9 cellular contexts compared by ENCODE assay signal in genomic region chr6:131948692-131949614, GRCh38. TPM values are rescaled to one million over a fixed set of nuclear protein-coding genes. Genes with fewer than 3 reads are reported as not detected.
DNase-seq lines count a peak whose midpoint lies in the region; ATAC-seq, FAIRE-seq and TF ChIP-seq lines count a peak whose summit lies in the region.
"Had no signal": no experiment of that assay in that cellular context is flagged by ENCODE, and none has a peak within 500 bp of the region (broad histone marks: within the 10 kb centered on the region; RNA-seq: fewer than 3 reads in every experiment).

No MANE protein-coding gene starts in this region.

- H3K27me3 ChIP-seq in small intestine (ENCODE audit: control insufficient read depth in 2 of 2, insufficient read depth in 2 of 2, low read length in 2 of 2) = peaks cover 0 to 3% of the 10 kb centered on the region in 2 donors

- H3K27ac Mint-ChIP-seq in neural crest cell (ENCODE audit: unreplicated experiment) = peak overlapping the region; percentile 32

- H3K36me3 ChIP-seq in small intestine (ENCODE audit: control insufficient read depth in 2 of 2, insufficient read depth in 2 of 2, low read length in 2 of 2) (no peaks in the 10 kb centered on the region), mucosa of descending colon (ENCODE audit: low read depth) (no peaks in the 10 kb centered on the region)

- no peaks in the 10 kb centered on the region for H3K9me3 ChIP-seq in small intestine (ENCODE audit: control insufficient read depth, low read depth)
- H3K9me3 ChIP-seq in mucosa of descending colon = no peaks in the 10 kb centered on the region

- DNase-seq in AG04449 (ENCODE audit: low read depth, low spot score) = peak; percentile 87
- peak; percentile 71 for DNase-seq in RPMI7951 (ENCODE audit: low read depth)
- DNase-seq in fibroblast of peridontal ligament (ENCODE audit: extremely low read depth) = peak; percentile 78
- DNase-seq in neural crest cell (ENCODE audit: low read depth, low spot score) = no peak
- DNase-seq in small intestine = no peak
- DNase-seq in mucosa of descending colon = no peak

- H3K4me1 ChIP-seq in small intestine (ENCODE audit: control insufficient read depth in 2 of 2, insufficient read depth in 1 of 2, low read depth in 1 of 2, low read length in 1 of 2) (no peaks in the 10 kb centered on the region), mucosa of descending colon (ENCODE audit: low read depth) (peaks cover 10% of the 10 kb centered on the region)

- peak overlapping the region in 1 of 2 donors; percentile 81 for H3K27ac ChIP-seq in small intestine (ENCODE audit: low read depth in 1 of 2, low read length in 1 of 2)

- intact Hi-C loops in mucosa of descending colon (cut with DNase I, micrococcal nuclease) = no loop called here

- H3K4me3 ChIP-seq in AG04449 (ENCODE audit: low read depth, low read length) (peak overlapping the region; percentile 97), small intestine (ENCODE audit: low read depth in 1 of 2, low read length in 2 of 2) (no peak overlapping the region), mucosa of descending colon (no peak overlapping the region)

- no peak for FAIRE-seq in small intestine (lab: Jason Lieb, UNC)

- peaks cover 55% of the 10 kb centered on the region for H3K4me1 Mint-ChIP-seq in neural crest cell

- no peak for ATAC-seq in GM21526 (IDR thresholded peaks at IDR 0.05; ENCODE audit: low FRiP score, unreplicated experiment)
- no peak for ATAC-seq in GM18867 (IDR thresholded peaks at IDR 0.05; ENCODE audit: unreplicated experiment)
- no peak for ATAC-seq in mucosa of descending colon

- TF ChIP-seq CTCF in AG04449 (IDR thresholded peaks at IDR 0.05; ENCODE audit: insufficient read depth, low read length, missing control alignments) (no peak), neural crest cell (conservative IDR thresholded peaks at IDR 0.05) (no peak), mucosa of descending colon (IDR thresholded peaks at IDR 0.05) (no peak)

- 63 to 89% (median 84%) methylated on average over 18 of the region's 18 CpGs for WGBS in small intestine, 3 donors

- POLR2A ChIA-PET in AG04449 (lab: Yijun Ruan, JAX) = interaction anchor here (0.6 to 6.2 kb wide), 18 partner anchors 10 to 270 kb away, joined by 3 to 105 read pairs (median 12); no protein-coding TSS in a partner anchor

- CTCF ChIA-PET in AG04449 (lab: Yijun Ruan, JAX) = interaction anchor here (0.8 to 3.9 kb wide), 6 partner anchors 21 to 311 kb away, joined by 3 to 24 read pairs (median 4); no protein-coding TSS in a partner anchor

- H3K36me3 Mint-ChIP-seq in neural crest cell (ENCODE audit: low read depth) = peaks cover 2% of the 10 kb centered on the region

- no peaks in the 10 kb centered on the region for H3K27me3 Mint-ChIP-seq in neural crest cell (ENCODE audit: low read depth)

- H3K9me3 Mint-ChIP-seq in neural crest cell = no peaks in the 10 kb centered on the region

- H3K4me3 Mint-ChIP-seq in neural crest cell = peak overlapping the region; percentile 94

RNA-seq across cellular contexts. Expression of gene CCN2, which starts 2.2 kb away (rescaled TPM):
- 24.4 and 30.0 TPM in 2 replicates for total RNA-seq in RPMI7951 (2014; rRNA removed; shearing (Covaris generic))
- total RNA-seq in neural crest cell = 20.3 and 24.2 TPM in 2 replicates
- polyA plus RNA-seq in small intestine = 10 to 100 TPM in 1 of 3 donors, 1 to 10 TPM in 2; 1.3 to 83.6 (median 3.2) TPM
- total RNA-seq in mucosa of descending colon = 10 to 100 TPM; 17.1 to 39.7 (median 39.4) TPM
- total RNA-seq: T-helper 1 cell treated with Interleukin-12 subunit alpha and Interleukin-12 subunit beta and Interleukin-4 antibody, amounts not matched to agents 30 ng/mL and 1 ng/mL, for 36 hours had no signal

Comparison
In these comparisons a context has a peak if more than half of its experiments do, and no peak if none do; other contexts are left out.
1. DNase-seq: peak in AG04449 (single experiment), RPMI7951 (single experiment) and fibroblast of peridontal ligament (single experiment); none in neural crest cell (single experiment), small intestine (single experiment) and mucosa of descending colon (0 of 3).